In genomic region chr12:81329088-81329487, GRCh38 we compare ENCODE assay signal across 8 cellular contexts.
DNase-seq lines count a peak whose midpoint lies in the region; ATAC-seq, FAIRE-seq and TF ChIP-seq lines count a peak whose summit lies in the region.

No MANE protein-coding gene starts in this region.

- no peak overlapping the region for H2AFZ ChIP-seq in astrocyte (ENCODE audit: low read depth, low read length)

- no peaks in the 10 kb centered on the region for H3K36me3 ChIP-seq in astrocyte (ENCODE audit: insufficient read depth, low read length)
- H3K36me3 ChIP-seq in testis (ENCODE audit: low read depth, missing control alignments), result no peaks in the 10 kb centered on the region

- H3K79me2 ChIP-seq in astrocyte (ENCODE audit: insufficient read depth, low read length), result no peaks in the 10 kb centered on the region

- no peaks in the 10 kb centered on the region for H4K20me1 ChIP-seq in astrocyte (ENCODE audit: insufficient read depth, low read length)

- H3K9ac ChIP-seq in astrocyte (ENCODE audit: low read length), result no peak overlapping the region

- TF ChIP-seq CTCF in AG04449 (IDR thresholded peaks at IDR 0.05; ENCODE audit: insufficient read depth, low read length, missing control alignments) (peak; percentile 14), astrocyte (IDR thresholded peaks at IDR 0.05; ENCODE audit: insufficient read depth, low read depth, low read length) (peak; percentile 34), testis (IDR thresholded peaks at IDR 0.05) (peak in 2 of 3 experiments; percentile 16 to 36)

- H3K9me3 ChIP-seq in astrocyte (ENCODE audit: insufficient read depth, low read depth, low read length) (no peaks in the 10 kb centered on the region), testis (no peaks in the 10 kb centered on the region)

- ATAC-seq in GM19035 (IDR thresholded peaks at IDR 0.05; ENCODE audit: unreplicated experiment) (peak; percentile 85), HG03457 (IDR thresholded peaks at IDR 0.05; ENCODE audit: unreplicated experiment) (peak; percentile 75)
- ATAC-seq in activated T-cell treated with anti-CD3 and anti-CD28 coated beads, Interleukin-2, amount 50 U/mL, for 72 hours (replicated peaks in 1 of 2), result no peak

- H3K27me3 ChIP-seq in astrocyte (ENCODE audit: insufficient read depth, low read length) (no peaks in the 10 kb centered on the region), testis (no peaks in the 10 kb centered on the region)

- no peak overlapping the region for H3K4me3 Mint-ChIP-seq in astrocyte (ENCODE audit: unreplicated experiment)
- no peak overlapping the region for H3K4me3 Mint-ChIP-seq in activated T-cell treated with anti-CD3 and anti-CD28 coated beads, Interleukin-2, amount 50 U/mL, for 72 hours

- intact Hi-C loops in testis (cut with DNase I; ENCODE audit: low total_unique reads), result no loop called here

- TF ChIP-seq POLR2A in testis (IDR thresholded peaks at IDR 0.05), result no peak

- DNase-seq in AG04449 (ENCODE audit: low read depth, low spot score) (no peak), astrocyte (ENCODE audit: low read depth) (peak; percentile 2), testis (no peak), mesenteric fat pad (ENCODE audit: low spot score) (no peak), substantia nigra (lab: John Stamatoyannopoulos, UW) (no peak)
- DNase-seq in activated T-cell treated with anti-CD3 and anti-CD28 coated beads, Interleukin-2, amount 50 U/mL, for 72 hours, result no peak

- H3K4me3 ChIP-seq in AG04449 (ENCODE audit: low read depth, low read length) (no peak overlapping the region), astrocyte (ENCODE audit: insufficient read depth, low read depth, low read length) (no peak overlapping the region), testis (no peak overlapping the region)

- H3K4me1 ChIP-seq in astrocyte (ENCODE audit: insufficient read depth, low read length), result no peaks in the 10 kb centered on the region
- no peaks in the 10 kb centered on the region for H3K4me1 ChIP-seq in testis

- 81 to 95% methylated on average over 2 of the region's 2 CpGs for WGBS in testis, 2 donors

- no peak overlapping the region for H3K27ac ChIP-seq in astrocyte (ENCODE audit: low read depth, low read length)
- H3K27ac ChIP-seq in testis, result no peak overlapping the region
- no peak overlapping the region for H3K27ac ChIP-seq in substantia nigra (ENCODE audit: low read depth, low read length, poor library complexity, severe bottlenecking)

- H3K36me3 Mint-ChIP-seq in astrocyte (ENCODE audit: low read depth, unreplicated experiment), result peaks cover 2% of the 10 kb centered on the region
- no peaks in the 10 kb centered on the region for H3K36me3 Mint-ChIP-seq in activated T-cell treated with anti-CD3 and anti-CD28 coated beads, Interleukin-2, amount 50 U/mL, for 72 hours (ENCODE audit: insufficient read depth in 2 of 2)

- H3K4me2 ChIP-seq in astrocyte (ENCODE audit: low read length), result no peak overlapping the region

- no peaks in the 10 kb centered on the region for H3K27me3 Mint-ChIP-seq in astrocyte (ENCODE audit: low read depth, unreplicated experiment)
- H3K27me3 Mint-ChIP-seq in activated T-cell treated with anti-CD3 and anti-CD28 coated beads, Interleukin-2, amount 50 U/mL, for 72 hours (ENCODE audit: low read depth), result no peaks in the 10 kb centered on the region

- H3K27ac Mint-ChIP-seq in astrocyte (ENCODE audit: unreplicated experiment), result no peak overlapping the region
- no peak overlapping the region for H3K27ac Mint-ChIP-seq in activated T-cell treated with anti-CD3 and anti-CD28 coated beads, Interleukin-2, amount 50 U/mL, for 72 hours

- CTCF ChIA-PET in AG04449 (lab: Yijun Ruan, JAX), result no interaction called here

- H3K4me1 Mint-ChIP-seq in astrocyte (ENCODE audit: low read depth, unreplicated experiment), result no peaks in the 10 kb centered on the region
- H3K4me1 Mint-ChIP-seq in activated T-cell treated with anti-CD3 and anti-CD28 coated beads, Interleukin-2, amount 50 U/mL, for 72 hours (ENCODE audit: low read depth), result no peaks in the 10 kb centered on the region

- POLR2A ChIA-PET in AG04449 (lab: Yijun Ruan, JAX), result no interaction called here

- no peak for FAIRE-seq in astrocyte (lab: Jason Lieb, UNC)

- no peaks in the 10 kb centered on the region for H3K9me3 Mint-ChIP-seq in astrocyte (ENCODE audit: unreplicated experiment)
- H3K9me3 Mint-ChIP-seq in activated T-cell treated with anti-CD3 and anti-CD28 coated beads, Interleukin-2, amount 50 U/mL, for 72 hours, result peaks cover 1 to 6% of the 10 kb centered on the region in 2 donors

Comparison
In these comparisons a context has a peak if more than half of its experiments do, and no peak if none do; other contexts are left out.
1. ATAC-seq: peak in GM19035 (single experiment) and HG03457 (single experiment); none in activated T-cell treated with anti-CD3 and anti-CD28 coated beads, Interleukin-2, amount 50 U/mL, for 72 hours (0 of 2).
2. Peak in every context shown above with its lines, with median percentiles within 50 percentile points of each other: CTCF ChIP-seq.